ENCODE assay signal across 8 cellular contexts in genomic region chr9:34458967-34459355, GRCh38. TPM values are rescaled to one million over a fixed set of nuclear protein-coding genes. Genes with fewer than 3 reads are reported as not detected.
A peak's percentile ranks its signal among the peaks of the same experiment; 100 is the strongest.
DNase-seq lines count a peak whose midpoint lies in the region; ATAC-seq and TF ChIP-seq lines count a peak whose summit lies in the region.

No MANE protein-coding gene starts in this region.

- no peak overlapping the region for H3K18ac ChIP-seq in trophoblast cell (ENCODE audit: low read length)

- DNase-seq in DND-41, result no peak
- no peak for DNase-seq in endothelial cell (ENCODE audit: low spot score)
- no peak for DNase-seq in trophoblast cell
- no peak for DNase-seq in OCI-M2 (lab: John Stamatoyannopoulos, UW; ENCODE audit: unreplicated experiment)

- H3K4me1 ChIP-seq in DND-41 (ENCODE audit: insufficient read depth, low read length) (peaks cover 26% of the 10 kb centered on the region), OCI-LY3 (ENCODE audit: low read length) (peaks cover 10% of the 10 kb centered on the region), trophoblast cell (ENCODE audit: control insufficient read depth in 1 of 2, insufficient read depth in 2 of 2, low read length in 2 of 2) (peaks cover 4 to 9% of the 10 kb centered on the region in 2 experiments)

- no peak overlapping the region for H2BK12ac ChIP-seq in trophoblast cell (ENCODE audit: low read length)

- no peak overlapping the region for H4K91ac ChIP-seq in trophoblast cell (ENCODE audit: low read depth, low read length)

- H3K4me3 Mint-ChIP-seq in endothelial cell (ENCODE audit: unreplicated experiment), result peak overlapping the region; percentile 98

- H3K36me3 Mint-ChIP-seq in endothelial cell (ENCODE audit: low read depth, unreplicated experiment), result peaks cover 3% of the 10 kb centered on the region

- peak overlapping the region; percentile 1 for H4K8ac ChIP-seq in trophoblast cell (ENCODE audit: low read depth, low read length)

- H3K79me2 ChIP-seq in DND-41 (ENCODE audit: insufficient read depth, low read length) (peaks cover 27% of the 10 kb centered on the region), OCI-LY3 (ENCODE audit: low read length) (peaks cover 5% of the 10 kb centered on the region), trophoblast cell (ENCODE audit: control insufficient read depth, insufficient read depth, low read length, poor library complexity) (peaks cover 5% of the 10 kb centered on the region)

- H3K4me1 Mint-ChIP-seq in endothelial cell (ENCODE audit: unreplicated experiment), result peaks cover 38% of the 10 kb centered on the region

- H3K4me2 ChIP-seq in DND-41 (ENCODE audit: insufficient read depth, low read length) (peak overlapping the region; percentile 62), OCI-LY3 (ENCODE audit: low read length) (peak overlapping the region; percentile 96), trophoblast cell (ENCODE audit: low read length) (peak overlapping the region; percentile 83)

- H3K27ac ChIP-seq in DND-41 (ENCODE audit: low read length), result no peak overlapping the region
- H3K27ac ChIP-seq in OCI-LY3 (ENCODE audit: low read length), result no peak overlapping the region
- H3K27ac ChIP-seq in trophoblast cell (ENCODE audit: low read depth, low read length), result no peak overlapping the region

- H2AFZ ChIP-seq in DND-41 (ENCODE audit: low read depth, low read length), result no peak overlapping the region
- H2AFZ ChIP-seq in OCI-LY3 (ENCODE audit: low read depth, low read length), result peak overlapping the region; percentile 89
- peak overlapping the region; percentile 82 for H2AFZ ChIP-seq in trophoblast cell (ENCODE audit: insufficient read depth, low read length, poor library complexity)

- peaks cover 14% of the 10 kb centered on the region for H3K27me3 Mint-ChIP-seq in endothelial cell (ENCODE audit: unreplicated experiment)

- H3K27me3 ChIP-seq in DND-41 (ENCODE audit: insufficient read depth, low read length, poor library complexity), result peaks cover 7% of the 10 kb centered on the region
- H3K27me3 ChIP-seq in OCI-LY3 (ENCODE audit: low read depth, low read length), result peaks cover 28% of the 10 kb centered on the region
- H3K27me3 ChIP-seq in trophoblast cell (ENCODE audit: insufficient read depth, low read length), result no peaks in the 10 kb centered on the region

- H3K79me1 ChIP-seq in trophoblast cell (ENCODE audit: low read length), result peaks cover 10% of the 10 kb centered on the region

- peak overlapping the region; percentile 39 for H3K27ac Mint-ChIP-seq in endothelial cell (ENCODE audit: unreplicated experiment)

- no peaks in the 10 kb centered on the region for H3K9me3 Mint-ChIP-seq in endothelial cell (ENCODE audit: unreplicated experiment)

- H3K36me3 ChIP-seq in DND-41 (ENCODE audit: insufficient read depth, low read length) (no peaks in the 10 kb centered on the region), OCI-LY3 (replicated peaks; ENCODE audit: low read depth, low read length) (no peaks in the 10 kb centered on the region), trophoblast cell (ENCODE audit: control insufficient read depth in 1 of 2, insufficient read depth in 2 of 2, low read length in 2 of 2) (no peaks in the 10 kb centered on the region)

- peaks cover 20% of the 10 kb centered on the region for H4K20me1 ChIP-seq in DND-41 (ENCODE audit: insufficient read depth, low read length)
- no peaks in the 10 kb centered on the region for H4K20me1 ChIP-seq in OCI-LY3 (ENCODE audit: insufficient read depth, low read length)

- no peak overlapping the region for H2BK5ac ChIP-seq in trophoblast cell (ENCODE audit: low read depth, low read length, poor library complexity)

- no peak overlapping the region for H3K23ac ChIP-seq in trophoblast cell (ENCODE audit: low read length)

- H4K12ac ChIP-seq in trophoblast cell (ENCODE audit: low read depth, low read length), result no peak overlapping the region

- H2BK120ac ChIP-seq in trophoblast cell (ENCODE audit: insufficient read depth, low read length, poor library complexity), result no peak overlapping the region

- no peak overlapping the region for H3K14ac ChIP-seq in trophoblast cell (ENCODE audit: low read length)

- H2AK5ac ChIP-seq in trophoblast cell (ENCODE audit: low read length), result no peak overlapping the region

- no peak for TF ChIP-seq CTCF in DND-41 (IDR thresholded peaks at IDR 0.05; ENCODE audit: borderline replicate concordance, extremely low read depth, low read length, poor library complexity, severe bottlenecking)
- no peak for TF ChIP-seq CTCF in OCI-LY3 (IDR thresholded peaks at IDR 0.05; ENCODE audit: low read depth, low read length)
- TF ChIP-seq CTCF in endothelial cell (IDR thresholded peaks at IDR 0.05; ENCODE audit: unreplicated experiment), result no peak

- H3K9ac ChIP-seq in DND-41 (ENCODE audit: low read depth, low read length) (no peak overlapping the region), OCI-LY3 (ENCODE audit: low read length) (peak overlapping the region; percentile 17; the same call in 1 of the 2 replicates), trophoblast cell (ENCODE audit: low read length) (no peak overlapping the region)

- no peak for ATAC-seq in DND-41 (ENCODE audit: insufficient read depth, low read depth)
- ATAC-seq in HG02610 (IDR thresholded peaks at IDR 0.05; ENCODE audit: unreplicated experiment), result no peak
- no peak for ATAC-seq in HG02759 (IDR thresholded peaks at IDR 0.05; ENCODE audit: unreplicated experiment)
- no peak for ATAC-seq in HG03565 (IDR thresholded peaks at IDR 0.05; ENCODE audit: unreplicated experiment)

- WGBS in trophoblast cell (ENCODE audit: extremely low coverage, insufficient coverage, insufficient read length), result 100% methylated on average over 1 of the region's 11 CpGs

- H3K9me3 ChIP-seq in DND-41 (ENCODE audit: insufficient read depth, low read length, severe bottlenecking), result no peaks in the 10 kb centered on the region
- no peaks in the 10 kb centered on the region for H3K9me3 ChIP-seq in OCI-LY3 (ENCODE audit: insufficient read depth, low read length)
- no peaks in the 10 kb centered on the region for H3K9me3 ChIP-seq in trophoblast cell (ENCODE audit: insufficient read depth, low read depth, low read length)

- H3K4me3 ChIP-seq in DND-41 (ENCODE audit: low read depth in 1 of 2, low read length in 2 of 2) (peak overlapping the region in 1 of 2 experiments; percentile 41; a peak in 2 of 4 replicates), OCI-LY3 (ENCODE audit: low read length) (peak overlapping the region; percentile 81), trophoblast cell (ENCODE audit: low read depth, low read length) (no peak overlapping the region)

- no peak overlapping the region for H3K4ac ChIP-seq in trophoblast cell (ENCODE audit: low read depth, low read length)

RNA-seq across cellular contexts. Expression of gene DNAI1, which starts 0.4 kb away (rescaled TPM):
- 0.74 TPM for total RNA-seq in endothelial cell (ENCODE audit: unreplicated experiment)
- 0.47 and 0.89 TPM in 2 replicates for polyA plus RNA-seq in trophoblast cell (2013)

RNA-seq across cellular contexts. Expression of gene FAM219A, which starts 0.6 kb away (rescaled TPM):
- 55.3 TPM for total RNA-seq in endothelial cell (ENCODE audit: unreplicated experiment)
- 30.7 and 31.8 TPM in 2 replicates for polyA plus RNA-seq in trophoblast cell (2013)
